ENCODE assay signal across 8 cellular contexts in genomic region chr6:79672631-79673065, GRCh38. TPM values are rescaled to one million over a fixed set of nuclear protein-coding genes. Genes with fewer than 3 reads are reported as not detected.
DNase-seq lines count a peak whose midpoint lies in the region; TF ChIP-seq lines count a peak whose summit lies in the region.

No MANE protein-coding gene starts in this region.

- no peak overlapping the region for H3K9ac ChIP-seq in neural progenitor cell

- H3K79me2 ChIP-seq in neural progenitor cell (ENCODE audit: low read depth): no peaks in the 10 kb centered on the region

- H3K27me3 Mint-ChIP-seq in activated CD4-positive, alpha-beta memory T cell treated with anti-CD3 and anti-CD28 coated beads, Interleukin-2, amount 10 ng/mL, durations not matched to agents 7 days and 5 days: peaks cover 2% of the 10 kb centered on the region
- no peaks in the 10 kb centered on the region for H3K27me3 Mint-ChIP-seq in activated CD4-positive, alpha-beta memory T cell treated with anti-CD3 and anti-CD28 coated beads for 36 hours
- H3K27me3 Mint-ChIP-seq in chondrocyte (ENCODE audit: low read depth): no peaks in the 10 kb centered on the region
- H3K27me3 Mint-ChIP-seq in neural progenitor cell (ENCODE audit: insufficient read depth, low read depth): peaks cover 2% of the 10 kb centered on the region

- H3K27me3 ChIP-seq in neural progenitor cell: no peaks in the 10 kb centered on the region
- H3K27me3 ChIP-seq in tibial artery: no peaks in the 10 kb centered on the region

- H3K4me2 ChIP-seq in neural progenitor cell: no peak overlapping the region

- TF ChIP-seq CTCF in chondrocyte (IDR thresholded peaks at IDR 0.05) (peak; percentile 79), neural progenitor cell (IDR thresholded peaks at IDR 0.05) (peak; percentile 70), tibial artery (IDR thresholded peaks at IDR 0.05) (peak in 1 of 2 experiments; percentile 12)

- POLR2A ChIA-PET in activated CD4-positive, alpha-beta memory T cell treated with anti-CD3 and anti-CD28 coated beads, Interleukin-2, amount 10 ng/mL, durations not matched to agents 7 days and 5 days (lab: Charles Lee): no interaction called here
- POLR2A ChIA-PET in activated CD4-positive, alpha-beta memory T cell treated with anti-CD3 and anti-CD28 coated beads for 36 hours (lab: Charles Lee): interaction anchor here (0.6 kb wide), 1 partner anchor 24 kb away, joined by 3 read pairs; no protein-coding TSS in a partner anchor

- H3K27ac ChIP-seq in neural progenitor cell (no peak overlapping the region), tibial artery (no peak overlapping the region)

- CTCF ChIA-PET in activated CD4-positive, alpha-beta memory T cell treated with anti-CD3 and anti-CD28 coated beads, Interleukin-2, amount 10 ng/mL, durations not matched to agents 7 days and 5 days (lab: Charles Lee): interaction anchor here (0.7 to 1.7 kb wide), 10 partner anchors 9 to 128 kb away, joined by 3 to 11 read pairs (median 4); no protein-coding TSS in a partner anchor
- CTCF ChIA-PET in activated CD4-positive, alpha-beta memory T cell treated with anti-CD3 and anti-CD28 coated beads for 36 hours (lab: Charles Lee): interaction anchor here (0.7 to 1.9 kb wide), 6 partner anchors 12 to 112 kb away, joined by 3 to 10 read pairs (median 3); no protein-coding TSS in a partner anchor

- no peaks in the 10 kb centered on the region for H4K20me1 ChIP-seq in neural progenitor cell (ENCODE audit: low read depth)

- H3K4me1 Mint-ChIP-seq in activated CD4-positive, alpha-beta memory T cell treated with anti-CD3 and anti-CD28 coated beads, Interleukin-2, amount 10 ng/mL, durations not matched to agents 7 days and 5 days: peaks cover 23% of the 10 kb centered on the region
- peaks cover 23% of the 10 kb centered on the region for H3K4me1 Mint-ChIP-seq in activated CD4-positive, alpha-beta memory T cell treated with anti-CD3 and anti-CD28 coated beads for 36 hours (ENCODE audit: low read depth)
- H3K4me1 Mint-ChIP-seq in chondrocyte (ENCODE audit: low read depth) (peaks cover 7% of the 10 kb centered on the region), neural progenitor cell (peaks cover 11% of the 10 kb centered on the region)

- H3K4me3 Mint-ChIP-seq in activated CD4-positive, alpha-beta memory T cell treated with anti-CD3 and anti-CD28 coated beads, Interleukin-2, amount 10 ng/mL, durations not matched to agents 7 days and 5 days: no peak overlapping the region
- H3K4me3 Mint-ChIP-seq in activated CD4-positive, alpha-beta memory T cell treated with anti-CD3 and anti-CD28 coated beads for 36 hours: no peak overlapping the region
- H3K4me3 Mint-ChIP-seq in chondrocyte (ENCODE audit: unreplicated experiment): no peak overlapping the region
- no peak overlapping the region for H3K4me3 Mint-ChIP-seq in neural progenitor cell

- H3F3A ChIP-seq in neural progenitor cell (ENCODE audit: low read depth): peaks cover 4% of the 10 kb centered on the region

- no peak for DNase-seq in activated CD4-positive, alpha-beta memory T cell treated with anti-CD3 and anti-CD28 coated beads, Interleukin-2, amount 10 ng/mL, durations not matched to agents 7 days and 5 days
- DNase-seq in activated CD4-positive, alpha-beta memory T cell treated with anti-CD3 and anti-CD28 coated beads for 36 hours: no peak
- DNase-seq in NCI-H2196 (lab: John Stamatoyannopoulos, UW; ENCODE audit: unreplicated experiment): peak; percentile 56
- DNase-seq in chondrocyte (ENCODE audit: low spot score): no peak
- peak; percentile 32 for DNase-seq in neural progenitor cell (ENCODE audit: low spot score)
- DNase-seq in tibial artery: no peak
- DNase-seq in mesenteric fat pad (ENCODE audit: low spot score): no peak
- no peak for DNase-seq in MV-4-11 (lab: John Stamatoyannopoulos, UW)

- H3K4me3 ChIP-seq in neural progenitor cell: no peak overlapping the region
- no peak overlapping the region for H3K4me3 ChIP-seq in tibial artery

- H3K36me3 ChIP-seq in neural progenitor cell (no peaks in the 10 kb centered on the region), tibial artery (peaks cover 0 to 21% (median 0%) of the 10 kb centered on the region in 3 donors)

- no peaks in the 10 kb centered on the region for H3K9me3 Mint-ChIP-seq in activated CD4-positive, alpha-beta memory T cell treated with anti-CD3 and anti-CD28 coated beads, Interleukin-2, amount 10 ng/mL, durations not matched to agents 7 days and 5 days
- H3K9me3 Mint-ChIP-seq in activated CD4-positive, alpha-beta memory T cell treated with anti-CD3 and anti-CD28 coated beads for 36 hours: no peaks in the 10 kb centered on the region
- H3K9me3 Mint-ChIP-seq in chondrocyte (ENCODE audit: low read depth) (no peaks in the 10 kb centered on the region), neural progenitor cell (no peaks in the 10 kb centered on the region)

- no peaks in the 10 kb centered on the region for H3K36me3 Mint-ChIP-seq in activated CD4-positive, alpha-beta memory T cell treated with anti-CD3 and anti-CD28 coated beads, Interleukin-2, amount 10 ng/mL, durations not matched to agents 7 days and 5 days (ENCODE audit: low read depth)
- H3K36me3 Mint-ChIP-seq in activated CD4-positive, alpha-beta memory T cell treated with anti-CD3 and anti-CD28 coated beads for 36 hours: no peaks in the 10 kb centered on the region
- H3K36me3 Mint-ChIP-seq in chondrocyte (ENCODE audit: low read depth) (no peaks in the 10 kb centered on the region), neural progenitor cell (peaks cover 31% of the 10 kb centered on the region)

- H2AFZ ChIP-seq in neural progenitor cell (replicated peaks): no peak overlapping the region

- H3K4me1 ChIP-seq in neural progenitor cell (peaks cover 14% of the 10 kb centered on the region), tibial artery (peaks cover 0 to 7% (median 2%) of the 10 kb centered on the region in 4 donors)

- intact Hi-C loops in activated CD4-positive, alpha-beta memory T cell treated with anti-CD3 and anti-CD28 coated beads for 36 hours (cut with micrococcal nuclease): loop anchor here (1.0 to 5.0 kb wide), 5 partner anchors 26 to 595 kb away; partner anchors contain the start of genes HMGN3 and PHIP
- intact Hi-C loops in tibial artery (cut with DNase I; ENCODE audit: low total_unique reads): no loop called here

- peak overlapping the region; percentile 79 for H3K27ac Mint-ChIP-seq in activated CD4-positive, alpha-beta memory T cell treated with anti-CD3 and anti-CD28 coated beads, Interleukin-2, amount 10 ng/mL, durations not matched to agents 7 days and 5 days
- no peak overlapping the region for H3K27ac Mint-ChIP-seq in activated CD4-positive, alpha-beta memory T cell treated with anti-CD3 and anti-CD28 coated beads for 36 hours
- H3K27ac Mint-ChIP-seq in chondrocyte (ENCODE audit: unreplicated experiment) (no peak overlapping the region), neural progenitor cell (no peak overlapping the region)

- H3K9me3 ChIP-seq in neural progenitor cell (ENCODE audit: low read depth) (no peaks in the 10 kb centered on the region), tibial artery (no peaks in the 10 kb centered on the region)

RNA-seq across cellular contexts. Expression of gene SH3BGRL2, which starts 41.5 kb away (rescaled TPM):
- total RNA-seq in activated CD4-positive, alpha-beta memory T cell treated with anti-CD3 and anti-CD28 coated beads, Interleukin-2, amount 10 ng/mL, durations not matched to agents 7 days and 5 days: under 1 TPM; 0.20 to 0.35 TPM
- under 1 TPM; 0.05 to 0.12 TPM for total RNA-seq in activated CD4-positive, alpha-beta memory T cell treated with anti-CD3 and anti-CD28 coated beads for 36 hours
- total RNA-seq in chondrocyte: 2.7 to 2.9 TPM (median 2.8 TPM) in 3 replicates
- total RNA-seq in neural progenitor cell (ENCODE audit: low replicate concordance): 30.7 and 47.0 TPM in 2 replicates
- total RNA-seq in mesenteric fat pad: 24.1 TPM

Comparison
In these comparisons a context has a peak if more than half of its experiments do, and no peak if none do; other contexts are left out.
1. DNase-seq: peak in NCI-H2196 (single experiment) and neural progenitor cell (single experiment); none in activated CD4-positive, alpha-beta memory T cell treated with anti-CD3 and anti-CD28 coated beads, Interleukin-2, amount 10 ng/mL, durations not matched to agents 7 days and 5 days (single experiment), activated CD4-positive, alpha-beta memory T cell treated with anti-CD3 and anti-CD28 coated beads for 36 hours (single experiment), chondrocyte (single experiment), tibial artery (0 of 2), mesenteric fat pad (single experiment) and MV-4-11 (single experiment).